Comparison of ENCODE assay signal across 23 cellular contexts in genomic region chr5:176492431-176492830, GRCh38. TPM values are rescaled to one million over a fixed set of nuclear protein-coding genes. Genes with fewer than 3 reads are reported as not detected.
DNase-seq lines count a peak whose midpoint lies in the region; ATAC-seq and TF ChIP-seq lines count a peak whose summit lies in the region.
"Had no signal": no experiment of that assay in that cellular context is flagged by ENCODE, and none has a peak within 500 bp of the region (broad histone marks: within the 10 kb centered on the region; RNA-seq: fewer than 3 reads in every experiment).

No MANE protein-coding gene starts in this region.

- no peak overlapping the region for H3K4ac ChIP-seq in mesenchymal stem cell (ENCODE audit: low read depth in 1 of 2, low read length in 2 of 2)

- H3K4me2 ChIP-seq in mesenchymal stem cell (ENCODE audit: low read length, poor library complexity, severe bottlenecking): no peak overlapping the region
- H3K4me2 ChIP-seq: GM23338, PC-9 had no signal

- H3K79me1 ChIP-seq in mesenchymal stem cell (replicated peaks; ENCODE audit: low read length, poor library complexity, severe bottlenecking): peaks cover 22% of the 10 kb centered on the region

- H3K27ac ChIP-seq in Panc1 (ENCODE audit: low read length) (peak overlapping the region; percentile 63; the same call in 1 of the 2 replicates), mesenchymal stem cell (ENCODE audit: low read length, poor library complexity, severe bottlenecking) (peak overlapping the region; percentile 53)
- H3K27ac ChIP-seq: PC-9, SJSA1, skin epidermis, upper lobe of left lung had no signal

- no TSS peak for BruUV-seq in Panc1 (replicated peaks; lab: Mats Ljungman, UMichigan)

- no peak overlapping the region for H2AK5ac ChIP-seq in mesenchymal stem cell (ENCODE audit: low read length, severe bottlenecking)

- no peak overlapping the region for H3K23ac ChIP-seq in mesenchymal stem cell (ENCODE audit: low read length in 2 of 2)

- no peak overlapping the region for H4K8ac ChIP-seq in mesenchymal stem cell (ENCODE audit: low read length)

- CTCF ChIA-PET in Panc1 (lab: Charles Lee): interaction anchor here (0.5 to 0.6 kb wide), 2 partner anchors 32 to 52 kb away, joined by 3 read pairs; no protein-coding TSS in a partner anchor

- H3K27me3 Mint-ChIP-seq in natural killer cell (ENCODE audit: low read depth in 2 of 2): no peaks in the 10 kb centered on the region
- H3K27me3 Mint-ChIP-seq: activated B cell treated with CpG ODN at 0.5 μM for 24 hours; activated naive CD8-positive, alpha-beta T cell treated with anti-CD3 and anti-CD28 coated beads, Interleukin-2, amount 50 U/mL, for 24 hours; natural killer cell treated with Interleukin-12 subunit alpha and Interleukin-12 subunit beta and Interleukin-15 and Interleukin-18, amount 100 ng/mL, for 72 hours; stimulated activated naive CD8-positive, alpha-beta T cell treated with anti-CD3 and anti-CD28 coated beads, Interleukin-15, amount 100 ng/mL, for 72 hours had no signal

- H3K9ac ChIP-seq in mesenchymal stem cell (ENCODE audit: low read length): no peak overlapping the region

- H3K36me3 ChIP-seq in Panc1 (ENCODE audit: control insufficient read depth, insufficient read depth, low read length) (peaks cover 60% of the 10 kb centered on the region), mesenchymal stem cell (ENCODE audit: control insufficient read depth in 1 of 2, insufficient read depth in 2 of 2, low read depth in 1 of 2, low read length in 2 of 2) (peaks cover 27 to 93% of the 10 kb centered on the region in 2 experiments)

- no peak overlapping the region for H2BK15ac ChIP-seq in mesenchymal stem cell (ENCODE audit: low read depth, poor library complexity, severe bottlenecking)

- peak overlapping the region in 1 of 2 donors; percentile 0 for H3K27ac Mint-ChIP-seq in natural killer cell
- H3K27ac Mint-ChIP-seq: activated B cell treated with CpG ODN at 0.5 μM for 24 hours; activated naive CD8-positive, alpha-beta T cell treated with anti-CD3 and anti-CD28 coated beads, Interleukin-2, amount 50 U/mL, for 24 hours; GM23338; natural killer cell treated with Interleukin-12 subunit alpha and Interleukin-12 subunit beta and Interleukin-15 and Interleukin-18, amount 100 ng/mL, for 72 hours had no signal

- no peak overlapping the region for H2BK5ac ChIP-seq in mesenchymal stem cell (ENCODE audit: low read depth, low read length, poor library complexity, severe bottlenecking)

- 77% methylated on average over 3 of the region's 3 CpGs for WGBS in mesenchymal stem cell

- DNase-seq in ELR (ENCODE audit: low read depth) (peak; percentile 35), Panc1 (ENCODE audit: low read depth, low spot score) (no peak), dermis microvascular lymphatic vessel endothelial cell (ENCODE audit: low read depth in 2 of 2) (peak; percentile 32 to 53), mesenchymal stem cell (no peak), superior temporal gyrus (ENCODE audit: extremely low spot score) (no peak), natural killer cell (no peak), omental fat pad (ENCODE audit: low spot score) (no peak)
- DNase-seq: activated B cell treated with CpG ODN at 0.5 μM for 24 hours; activated naive CD8-positive, alpha-beta T cell treated with anti-CD3 and anti-CD28 coated beads, Interleukin-2, amount 50 U/mL, for 24 hours; activated T-cell treated with anti-CD3 and anti-CD28 coated beads, Interleukin-2, amount 50 U/mL, for 48 hours; caudate nucleus; COR-L47; effector CD4-positive, alpha-beta T cell; mesendoderm; NCI-H1417 treated with DMSO at 0.1 percent for 48 hours; PC-9; stimulated activated naive CD8-positive, alpha-beta T cell treated with anti-CD3 and anti-CD28 coated beads, Interleukin-15, amount 100 ng/mL, for 72 hours; upper lobe of left lung had no signal

- H2AFZ ChIP-seq in mesenchymal stem cell (ENCODE audit: low read depth, low read length): no peak overlapping the region
- H2AFZ ChIP-seq: GM23338, PC-9 had no signal

- intact Hi-C loops in Panc1 (cut with micrococcal nuclease; ENCODE audit: unreplicated experiment) (loop anchor here (10.0 kb wide), 1 partner anchor 78 kb away; the partner anchor contains the start of gene CLTB), natural killer cell (cut with micrococcal nuclease) (no loop called here)

- H2BK12ac ChIP-seq in mesenchymal stem cell (ENCODE audit: low read length in 2 of 2): no peak overlapping the region

- peaks cover 18 to 28% of the 10 kb centered on the region in 2 donors for H3K4me1 Mint-ChIP-seq in natural killer cell
- H3K4me1 Mint-ChIP-seq: stimulated activated naive CD8-positive, alpha-beta T cell treated with anti-CD3 and anti-CD28 coated beads, Interleukin-15, amount 100 ng/mL, for 72 hours had no signal

- POLR2A ChIA-PET in Panc1 (lab: Charles Lee): no interaction called here

- no peak overlapping the region for H3K18ac ChIP-seq in mesenchymal stem cell (ENCODE audit: low read depth in 1 of 2, low read length in 2 of 2)

- H3K4me3 Mint-ChIP-seq in natural killer cell: no peak overlapping the region
- H3K4me3 Mint-ChIP-seq: activated B cell treated with CpG ODN at 0.5 μM for 24 hours; activated naive CD8-positive, alpha-beta T cell treated with anti-CD3 and anti-CD28 coated beads, Interleukin-2, amount 50 U/mL, for 24 hours; GM23338; natural killer cell treated with Interleukin-12 subunit alpha and Interleukin-12 subunit beta and Interleukin-15 and Interleukin-18, amount 100 ng/mL, for 72 hours; stimulated activated naive CD8-positive, alpha-beta T cell treated with anti-CD3 and anti-CD28 coated beads, Interleukin-15, amount 100 ng/mL, for 72 hours had no signal

- in situ Hi-C loops in Panc1 (cut with HindIII; ENCODE audit: low pct_unique_long_range_greater_than_20kb, low sequenced_read_pairs): no loop called here

- H3K9me3 Mint-ChIP-seq in natural killer cell: no peaks in the 10 kb centered on the region
- H3K9me3 Mint-ChIP-seq: activated B cell treated with CpG ODN at 0.5 μM for 24 hours; activated naive CD8-positive, alpha-beta T cell treated with anti-CD3 and anti-CD28 coated beads, Interleukin-2, amount 50 U/mL, for 24 hours; GM23338; natural killer cell treated with Interleukin-12 subunit alpha and Interleukin-12 subunit beta and Interleukin-15 and Interleukin-18, amount 100 ng/mL, for 72 hours; stimulated activated naive CD8-positive, alpha-beta T cell treated with anti-CD3 and anti-CD28 coated beads, Interleukin-15, amount 100 ng/mL, for 72 hours had no signal

- no peaks in the 10 kb centered on the region for H3K27me3 ChIP-seq in Panc1 (ENCODE audit: control insufficient read depth, insufficient read depth, low read length)
- H3K27me3 ChIP-seq in mesenchymal stem cell (ENCODE audit: control insufficient read depth in 1 of 2, insufficient read depth in 1 of 2, low read length in 2 of 2): no peaks in the 10 kb centered on the region
- H3K27me3 ChIP-seq: SJSA1, upper lobe of left lung had no signal

- H3K4me1 ChIP-seq in Panc1 (ENCODE audit: control insufficient read depth, insufficient read depth, low read length) (peaks cover 14% of the 10 kb centered on the region), mesenchymal stem cell (ENCODE audit: control insufficient read depth, insufficient read depth, low read depth, low read length) (peaks cover 3% of the 10 kb centered on the region)

- no peak overlapping the region for H2BK120ac ChIP-seq in mesenchymal stem cell (ENCODE audit: low read depth, low read length)

- H4K91ac ChIP-seq in mesenchymal stem cell (ENCODE audit: low read length): no peak overlapping the region

- H3K4me3 ChIP-seq in Panc1 (ENCODE audit: low read depth in 2 of 2, low read length in 2 of 2) (no peak overlapping the region), mesenchymal stem cell (ENCODE audit: insufficient read depth in 1 of 2, low read depth in 1 of 2, low read length in 2 of 2) (no peak overlapping the region)
- H3K4me3 ChIP-seq: GM23338, PC-9, SJSA1, skin epidermis, upper lobe of left lung had no signal

- H3K36me3 Mint-ChIP-seq in natural killer cell: peaks cover 26% of the 10 kb centered on the region

- no peaks in the 10 kb centered on the region for H3K9me3 ChIP-seq in Panc1 (ENCODE audit: control insufficient read depth, insufficient read depth, low read depth, low read length)
- H3K9me3 ChIP-seq in mesenchymal stem cell (ENCODE audit: control insufficient read depth, low read length): no peaks in the 10 kb centered on the region
- H3K9me3 ChIP-seq: SJSA1, upper lobe of left lung had no signal

- H3K14ac ChIP-seq in mesenchymal stem cell (ENCODE audit: low read length in 2 of 2): no peak overlapping the region

- no peak for ATAC-seq in Panc1
- ATAC-seq in GM19324 (IDR thresholded peaks at IDR 0.05; ENCODE audit: low FRiP score, unreplicated experiment): no peak
- no peak for ATAC-seq in natural killer cell
- no peak for ATAC-seq in omental fat pad (ENCODE audit: low FRiP score)
- ATAC-seq: activated naive CD8-positive, alpha-beta T cell treated with anti-CD3 and anti-CD28 coated beads, Interleukin-2, amount 50 U/mL, for 24 hours; GM23338; natural killer cell treated with Interleukin-12 subunit alpha and Interleukin-12 subunit beta and Interleukin-15 and Interleukin-18, amount 100 ng/mL, for 72 hours; stimulated activated naive CD8-positive, alpha-beta T cell treated with anti-CD3 and anti-CD28 coated beads, Interleukin-15, amount 100 ng/mL, for 72 hours had no signal

- TF ChIP-seq CTCF in Panc1 (IDR thresholded peaks at IDR 0.05) (no peak), natural killer cell (IDR thresholded peaks at IDR 0.05) (no peak), omental fat pad (IDR thresholded peaks at IDR 0.05) (no peak)

RNA-seq across cellular contexts. Expression of gene FAF2, which starts 44.2 kb away (rescaled TPM):
- total RNA-seq in Panc1 (2021; ENCODE audit: unreplicated experiment) (86.6 TPM), dermis microvascular lymphatic vessel endothelial cell (48.4 and 56.5 TPM in 2 replicates), natural killer cell (10 to 100 TPM; 32.1 to 32.5 (median 32.1) TPM), omental fat pad (10 to 100 TPM; 27.6 to 31.1 (median 27.8) TPM)
- 51.7 TPM for polyA plus RNA-seq in Panc1 (2012; ENCODE audit: insufficient read length)
- polyA plus RNA-seq in mesenchymal stem cell (2013, experiment 1 of 2): 45.1 TPM
- polyA plus RNA-seq in mesenchymal stem cell (2013, experiment 2 of 2): 44.4 TPM

RNA-seq across cellular contexts. Expression of gene RNF44, which starts 44.8 kb away (rescaled TPM):
- total RNA-seq in Panc1 (2021; ENCODE audit: unreplicated experiment) (113 TPM), dermis microvascular lymphatic vessel endothelial cell (2.4 and 7.0 TPM in 2 replicates), natural killer cell (100 to 1,000 TPM; 297 to 394 (median 359) TPM), omental fat pad (10 to 100 TPM in 3 of 4 donors, 1 to 10 TPM in 1; 7.4 to 24.4 (median 10.8) TPM)
- polyA plus RNA-seq in Panc1 (2012; ENCODE audit: insufficient read length): 100 TPM
- 19.2 TPM for polyA plus RNA-seq in mesenchymal stem cell (2013, experiment 1 of 2)
- 17.6 TPM for polyA plus RNA-seq in mesenchymal stem cell (2013, experiment 2 of 2)

RNA-seq across cellular contexts. Expression of gene CDHR2, which starts 56.7 kb away (rescaled TPM):
- 0.72 TPM for total RNA-seq in Panc1 (2021; ENCODE audit: unreplicated experiment)
- 1.8 TPM for polyA plus RNA-seq in Panc1 (2012; ENCODE audit: insufficient read length)
- total RNA-seq in dermis microvascular lymphatic vessel endothelial cell: under 0.01 and 0.25 TPM in 2 replicates
- 0.01 TPM for polyA plus RNA-seq in mesenchymal stem cell (2013, experiment 1 of 2)
- polyA plus RNA-seq in mesenchymal stem cell (2013, experiment 2 of 2): not detected
- total RNA-seq in natural killer cell: 1 to 10 TPM in 2 of 3 donors, under 1 TPM in 1; 0.75 to 2.2 (median 1.8) TPM
- not detected for total RNA-seq in omental fat pad
- total RNA-seq: GM23338, PC-9, SJSA1 had no signal
- polyA plus RNA-seq: GM23338 had no signal

Comparison
In these comparisons a context has a peak if more than half of its experiments do, and no peak if none do; other contexts are left out.
1. DNase-seq: peak in ELR (single experiment) and dermis microvascular lymphatic vessel endothelial cell (2 of 2); none in Panc1 (single experiment), mesenchymal stem cell (single experiment), superior temporal gyrus (single experiment), natural killer cell (single experiment) and omental fat pad (single experiment).